In the genomic region with DNA sequence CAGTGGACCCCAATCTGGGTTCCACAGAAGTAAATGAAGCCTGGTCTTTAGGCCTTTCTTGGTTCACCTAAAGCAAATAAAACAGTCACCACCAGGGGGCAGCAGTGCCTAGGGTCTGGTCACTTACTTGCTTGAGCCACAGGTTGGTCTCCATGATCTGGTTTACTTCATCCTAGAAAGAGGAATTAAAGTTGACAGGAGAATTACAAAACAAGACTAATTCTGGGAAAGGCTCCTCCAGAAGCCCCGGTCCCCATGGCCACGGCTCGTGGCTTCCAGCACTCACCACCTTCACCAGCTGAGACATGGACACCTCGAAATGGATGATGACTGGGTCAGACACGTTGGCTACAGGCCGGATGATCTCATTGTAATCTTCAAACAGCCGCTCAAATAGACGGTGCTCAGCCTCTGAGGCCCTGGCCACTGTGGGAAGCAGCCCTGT, we compare ENCODE assay signal across 8 cellular contexts. TPM values are rescaled to one million over a fixed set of nuclear protein-coding genes. Genes with fewer than 3 reads are reported as not detected.
DNase-seq lines count a peak whose midpoint lies in the region; ATAC-seq, FAIRE-seq and TF ChIP-seq lines count a peak whose summit lies in the region.

No MANE protein-coding gene starts in this region.

- CTCF ChIA-PET in SK-N-SH (lab: Yijun Ruan, JAX) = interaction anchor here (0.7 to 5.3 kb wide), 25 partner anchors 10 to 232 kb away, joined by 3 to 57 read pairs (median 6); partner anchors contain the start of genes CHRNA5 and PSMA4
- CTCF ChIA-PET in activated naive CD4-positive, alpha-beta T cell treated with anti-CD3 and anti-CD28 coated beads, Interleukin-2, amount 10 ng/mL, durations not matched to agents 7 days and 5 days (lab: Charles Lee) = interaction anchor here (0.7 to 3.8 kb wide), 9 partner anchors 18 to 190 kb away, joined by 3 to 29 read pairs (median 4); no protein-coding TSS in a partner anchor

- no peaks in the 10 kb centered on the region for H3K79me2 ChIP-seq in SK-N-SH (ENCODE audit: insufficient read depth)

- no peaks in the 10 kb centered on the region for H3K9me2 ChIP-seq in SK-N-SH

- no peak overlapping the region for H3K9ac ChIP-seq in SK-N-SH

- peaks cover 36% of the 10 kb centered on the region for H3K27me3 ChIP-seq in SK-N-SH (ENCODE audit: insufficient read depth)
- peaks cover 0 to 11% (median 2%) of the 10 kb centered on the region in 4 donors for H3K27me3 ChIP-seq in pancreas
- H3K27me3 ChIP-seq in thyroid gland = peaks cover 9% of the 10 kb centered on the region

- TF ChIP-seq CTCF in SK-N-SH (IDR thresholded peaks at IDR 0.05) (peak; percentile 93), glutamatergic neuron (IDR thresholded peaks at IDR 0.05; ENCODE audit: partially characterized antibody, unreplicated experiment) (peak; percentile 94), pancreas (IDR thresholded peaks at IDR 0.05) (peak; percentile 83 to 89 (median 86)), thyroid gland (IDR thresholded peaks at IDR 0.05) (peak; percentile 78 to 91 (median 80))

- H3K4me3 ChIP-seq in SK-N-SH (ENCODE audit: low read depth in 2 of 2, low read length in 1 of 2) (peak overlapping the region; percentile 16 to 59; a peak in 2 of 4 replicates), pancreas (no peak overlapping the region), thyroid gland (replicated peaks in 1 of 3) (no peak overlapping the region)

- TF ChIP-seq POLR2A in thyroid gland (IDR thresholded peaks at IDR 0.05) = no peak

- H3K36me3 ChIP-seq in SK-N-SH (replicated peaks in 1 of 2; ENCODE audit: control insufficient read depth in 1 of 2, insufficient read depth in 2 of 2, low read length in 1 of 2) (peaks cover 0 to 2% of the 10 kb centered on the region in 2 experiments), pancreas (no peaks in the 10 kb centered on the region), thyroid gland (no peaks in the 10 kb centered on the region)

- H3K4me1 ChIP-seq in SK-N-SH (ENCODE audit: control insufficient read depth in 1 of 2, insufficient read depth in 2 of 2, low read depth in 1 of 2, low read length in 1 of 2) (peaks cover 4 to 43% of the 10 kb centered on the region in 2 experiments; a peak in 2 of 4 replicates), pancreas (peaks cover 0 to 5% (median 0%) of the 10 kb centered on the region in 3 donors), thyroid gland (peaks cover 6 to 13% of the 10 kb centered on the region in 2 donors)

- DNase-seq in NCI-H1092 (lab: John Stamatoyannopoulos, UW) (peak; percentile 77), SK-N-SH (peak; percentile 89), glutamatergic neuron (peak; percentile 94), pancreas (peak; percentile 71 to 91 (median 83)), thyroid gland (peak; percentile 88 to 91)
- DNase-seq in activated naive CD4-positive, alpha-beta T cell treated with anti-CD3 and anti-CD28 coated beads, Interleukin-2, amount 10 ng/mL, durations not matched to agents 7 days and 5 days = peak; percentile 87

- peak; percentile 92 for FAIRE-seq in G401.6 (lab: Jason Lieb, UNC)
- peak; percentile 53 for FAIRE-seq in pancreas (lab: Jason Lieb, UNC)

- TF ChIP-seq RAD21 in SK-N-SH (IDR thresholded peaks at IDR 0.05; ENCODE audit: low read length) = peak; percentile 94

- H3K4me3 Mint-ChIP-seq in activated naive CD4-positive, alpha-beta T cell treated with anti-CD3 and anti-CD28 coated beads, Interleukin-2, amount 10 ng/mL, durations not matched to agents 7 days and 5 days = no peak overlapping the region
- H3K4me3 Mint-ChIP-seq in glutamatergic neuron (ENCODE audit: unreplicated experiment) = peak overlapping the region; percentile 95

- 2% methylated on average over 8 of the region's 8 CpGs for WGBS in SK-N-SH (ENCODE audit: low lambda C conversion rate)
- WGBS in pancreas, 2 donors = 20 to 25% methylated on average over 8 of the region's 8 CpGs
- 15 to 32% methylated on average over 8 of the region's 8 CpGs for WGBS in thyroid gland, 2 donors

- no peaks in the 10 kb centered on the region for H3K9me3 Mint-ChIP-seq in activated naive CD4-positive, alpha-beta T cell treated with anti-CD3 and anti-CD28 coated beads, Interleukin-2, amount 10 ng/mL, durations not matched to agents 7 days and 5 days
- peaks cover 20% of the 10 kb centered on the region for H3K9me3 Mint-ChIP-seq in glutamatergic neuron (ENCODE audit: unreplicated experiment)

- H2AFZ ChIP-seq in SK-N-SH (ENCODE audit: low read depth) = no peak overlapping the region

- peaks cover 20% of the 10 kb centered on the region for H3K4me1 Mint-ChIP-seq in activated naive CD4-positive, alpha-beta T cell treated with anti-CD3 and anti-CD28 coated beads, Interleukin-2, amount 10 ng/mL, durations not matched to agents 7 days and 5 days
- peaks cover 22% of the 10 kb centered on the region for H3K4me1 Mint-ChIP-seq in glutamatergic neuron (ENCODE audit: low read depth, unreplicated experiment)

- H3K9me3 ChIP-seq in SK-N-SH (no peaks in the 10 kb centered on the region), pancreas (no peaks in the 10 kb centered on the region), thyroid gland (no peaks in the 10 kb centered on the region)

- POLR2A ChIA-PET in SK-N-SH (lab: Yijun Ruan, JAX) = interaction anchor here (0.6 to 4.3 kb wide), 10 partner anchors 20 to 133 kb away, joined by 3 to 55 read pairs (median 14); partner anchors contain the start of genes CHRNA5 and CHRNB4

- H3K27ac ChIP-seq in SK-N-SH (ENCODE audit: low read depth in 2 of 2, low read length in 1 of 2) (peak overlapping the region; percentile 30 to 99; a peak in 3 of 4 replicates), pancreas (no peak overlapping the region), thyroid gland (no peak overlapping the region)

- no peak overlapping the region for H3K27ac Mint-ChIP-seq in activated naive CD4-positive, alpha-beta T cell treated with anti-CD3 and anti-CD28 coated beads, Interleukin-2, amount 10 ng/mL, durations not matched to agents 7 days and 5 days
- H3K27ac Mint-ChIP-seq in glutamatergic neuron (ENCODE audit: unreplicated experiment) = peak overlapping the region; percentile 84

- peaks cover 15% of the 10 kb centered on the region for H4K20me1 ChIP-seq in SK-N-SH (ENCODE audit: insufficient read depth)

- peak overlapping the region; percentile 53 for H3K4me2 ChIP-seq in SK-N-SH

- intact Hi-C loops in pancreas (cut with DNase I) (loop anchor here in 2 of 3 donors (5.0 to 10.0 kb wide), 3 partner anchors 89 to 136 kb away; no protein-coding TSS in a partner anchor), thyroid gland (cut with DNase I) (loop anchor here (5.0 kb wide), 1 partner anchor 94 kb away; no protein-coding TSS in a partner anchor)

- peak; percentile 91 to 93 for TF ChIP-seq EP300 in SK-N-SH (IDR thresholded peaks at IDR 0.05; ENCODE audit: borderline replicate concordance in 1 of 2, low read depth in 1 of 2, low read length in 1 of 2)

- H3F3A ChIP-seq in SK-N-SH (replicated peaks; ENCODE audit: insufficient read depth) = peaks cover 4% of the 10 kb centered on the region

- H3K36me3 Mint-ChIP-seq in activated naive CD4-positive, alpha-beta T cell treated with anti-CD3 and anti-CD28 coated beads, Interleukin-2, amount 10 ng/mL, durations not matched to agents 7 days and 5 days = no peaks in the 10 kb centered on the region
- peaks cover 14% of the 10 kb centered on the region for H3K36me3 Mint-ChIP-seq in glutamatergic neuron (ENCODE audit: unreplicated experiment)

- peaks cover 76% of the 10 kb centered on the region for H3K27me3 Mint-ChIP-seq in activated naive CD4-positive, alpha-beta T cell treated with anti-CD3 and anti-CD28 coated beads, Interleukin-2, amount 10 ng/mL, durations not matched to agents 7 days and 5 days
- H3K27me3 Mint-ChIP-seq in glutamatergic neuron (ENCODE audit: unreplicated experiment) = peaks cover 25% of the 10 kb centered on the region

- ATAC-seq in pancreas (peak; percentile 84 to 93 (median 86)), HG03442 (IDR thresholded peaks at IDR 0.05; ENCODE audit: unreplicated experiment) (no peak)

TF ChIP-seq in SK-N-SH, 30 proteins besides CTCF, POLR2A, EP300 and RAD21 (continues in another document):
- peak; percentile 95 for TF ChIP-seq SMC3 (IDR thresholded peaks at IDR 0.05; ENCODE audit: low read depth, low read length)
- TF ChIP-seq ELF1 (IDR thresholded peaks at IDR 0.05) = 0 out of 2 replicates have a peak, but pooled peaks have one; percentile 21
- peak; percentile 91 for TF ChIP-seq MAX (IDR thresholded peaks at IDR 0.05; ENCODE audit: low read depth)
- peak; percentile 66; the same call in 1 of the 2 replicates for TF ChIP-seq YY1 (IDR thresholded peaks at IDR 0.05; ENCODE audit: low read depth)

RNA-seq across cellular contexts. Expression of gene CHRNA3, which starts 2.3 kb away (rescaled TPM):
- polyA plus RNA-seq in SK-N-SH (2012; rRNA removed) (2.3 and 6.3 TPM in 2 replicates), pancreas (1 to 10 TPM in 1 of 2 donors, not detected in 1; 1.0 TPM)
- polyA plus RNA-seq in SK-N-SH (2012; cell fraction: cytosol; rRNA removed) = 3.7 and 6.1 TPM in 2 replicates
- 6.8 and 9.9 TPM in 2 replicates for polyA plus RNA-seq in SK-N-SH (2012; cell fraction: nucleus; rRNA removed)
- total RNA-seq in glutamatergic neuron (ENCODE audit: unreplicated experiment) (208 TPM), pancreas (under 1 TPM in 5 of 6 donors, not detected in 1; 0.05 to 0.25 (median 0.17) TPM), thyroid gland (under 1 TPM in 2 of 4 donors, not detected in 2; 0.27 to 0.93 TPM)

RNA-seq across cellular contexts. Expression of gene CHRNB4, which starts 22.5 kb away (rescaled TPM):
- polyA plus RNA-seq in SK-N-SH (2012; rRNA removed) (0.30 and 0.55 TPM in 2 replicates), pancreas (under 1 TPM in 1 of 2 donors, not detected in 1; 0.02 TPM)
- polyA plus RNA-seq in SK-N-SH (2012; cell fraction: cytosol; rRNA removed) = 0.37 and 0.84 TPM in 2 replicates
- polyA plus RNA-seq in SK-N-SH (2012; cell fraction: nucleus; rRNA removed) = 0.51 and 0.65 TPM in 2 replicates
- total RNA-seq in glutamatergic neuron (ENCODE audit: unreplicated experiment) (71.6 TPM), pancreas (under 1 TPM in 1 of 6 donors, not detected in 5; 0.18 TPM), thyroid gland (not detected)

RNA-seq across cellular contexts. Expression of gene CHRNA5, which starts 53.2 kb away (rescaled TPM):
- 5.3 and 5.5 TPM in 2 replicates for polyA plus RNA-seq in SK-N-SH (2012; rRNA removed)
- 8.4 and 10.5 TPM in 2 replicates for polyA plus RNA-seq in SK-N-SH (2012; cell fraction: cytosol; rRNA removed)
- 0.88 and 2.0 TPM in 2 replicates for polyA plus RNA-seq in SK-N-SH (2012; cell fraction: nucleus; rRNA removed)
- 55.3 TPM for total RNA-seq in glutamatergic neuron (ENCODE audit: unreplicated experiment)
- 1 to 10 TPM; 1.2 to 2.6 (median 1.8) TPM for total RNA-seq in pancreas
- polyA plus RNA-seq in pancreas = 1 to 10 TPM in 1 of 2 donors, under 1 TPM in 1; 0.80 to 2.9 TPM
- under 1 TPM in 1 of 4 donors, not detected in 3; 0.33 TPM for total RNA-seq in thyroid gland

Comparison
In these comparisons a context has a peak if more than half of its experiments do, and no peak if none do; other contexts are left out.
1. H3K27ac ChIP-seq: peak in SK-N-SH (2 of 2); none in pancreas (0 of 4) and thyroid gland (0 of 3).
2. H3K4me3 ChIP-seq: peak in SK-N-SH (2 of 2); none in pancreas (0 of 4) and thyroid gland (0 of 3).
3. RNA of gene CHRNA3, which starts 2.3 kb away (total RNA-seq): 208 TPM in glutamatergic neuron (single experiment); 0.27 to 0.93 TPM in thyroid gland and 0.05 to 0.25 TPM in pancreas; every median in the first group is over 100 times any median in the second.
4. RNA of gene CHRNB4, which starts 22.5 kb away (total RNA-seq): 71.6 TPM in glutamatergic neuron (single experiment); not detected in thyroid gland and 0.18 TPM in pancreas; every median in the first group is over 10 times any median in the second.
5. RNA of gene CHRNA5, which starts 53.2 kb away (total RNA-seq): 55.3 TPM in glutamatergic neuron (single experiment); 1.2 to 2.6 TPM in pancreas and 0.33 TPM in thyroid gland; every median in the first group is over 10 times any median in the second.
6. Peak in every context shown above with its lines, with median percentiles within 50 percentile points of each other: DNase-seq and CTCF ChIP-seq.